In the genomic region with DNA sequence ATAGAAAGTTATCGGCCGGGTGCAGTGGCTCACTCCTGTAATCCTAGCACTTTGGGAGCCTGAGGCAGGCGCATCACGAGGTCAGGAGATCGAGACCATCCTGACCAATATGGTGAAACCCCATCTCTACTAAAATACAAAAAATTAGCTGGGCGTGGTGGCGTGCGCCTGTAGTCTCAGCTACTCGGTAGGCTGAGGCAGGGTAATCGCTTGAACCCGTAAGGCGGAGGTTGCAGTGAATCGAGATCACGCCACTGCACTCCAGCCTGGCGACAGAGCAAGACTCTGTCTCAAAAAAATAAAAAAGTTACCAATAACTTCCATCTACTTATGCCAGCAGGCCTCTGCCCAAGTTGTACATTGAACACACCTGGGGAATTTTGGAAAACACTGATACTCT, we compare ENCODE assay signal across 8 cellular contexts. TPM values are rescaled to one million over a fixed set of nuclear protein-coding genes. Genes with fewer than 3 reads are reported as not detected.
DNase-seq lines count a peak whose midpoint lies in the region; ATAC-seq, FAIRE-seq and TF ChIP-seq lines count a peak whose summit lies in the region.
"Not testable (repeated sequence)": the region's sequence is repeated elsewhere in the genome, so short reads cannot be mapped to it uniquely, and the experiment has no call there.

No MANE protein-coding gene starts in this region.

- peak overlapping the region; percentile 65 for H3K27ac ChIP-seq in CD4-positive, CD25-positive, alpha-beta regulatory T cell (ENCODE audit: insufficient read depth, low read length, poor library complexity, severe bottlenecking)
- H3K27ac ChIP-seq in KOPT-K1 (ENCODE audit: low read depth, low read length, poor library complexity, severe bottlenecking) (peak overlapping the region; percentile 76), ascending aorta (peak overlapping the region; percentile 69 to 71), epithelial cell of prostate (peak overlapping the region; percentile 67), subcutaneous abdominal adipose tissue (ENCODE audit: low read depth, low read length) (peak overlapping the region; percentile 62)
- H3K27ac ChIP-seq in HepG2 (ENCODE audit: extremely low read length, insufficient read depth, low read length): not testable (repeated sequence)

- H3K4me2 ChIP-seq in HepG2 (ENCODE audit: low read depth, low read length): peak overlapping the region; percentile 96

- WGBS in HepG2 (ENCODE audit: low lambda C conversion rate): 93% methylated on average over 15 of the region's 15 CpGs

- not testable (repeated sequence) for TF ChIP-seq RAD21 in HepG2 (CRISPR knock-in tag; IDR thresholded peaks at IDR 0.05)

- not testable (repeated sequence) for DNase-seq in CD4-positive, CD25-positive, alpha-beta regulatory T cell; ascending aorta (ENCODE audit: low spot score in 2 of 2); epithelial cell of prostate (ENCODE audit: low read depth, low spot score); HepG2 (ENCODE audit: low spot score); osteocyte (ENCODE audit: extremely low spot score, unreplicated experiment)

- peak overlapping the region; percentile 96 for H2AFZ ChIP-seq in HepG2 (ENCODE audit: low read length)

- H3K27ac Mint-ChIP-seq in CD4-positive, CD25-positive, alpha-beta regulatory T cell: peak overlapping the region; percentile 98 to 99 (median 98)
- peak overlapping the region; percentile 96 for H3K27ac Mint-ChIP-seq in osteocyte (ENCODE audit: unreplicated experiment)

- not testable (repeated sequence) for H3K27me3 ChIP-seq in CD4-positive, CD25-positive, alpha-beta regulatory T cell (ENCODE audit: control insufficient read depth, insufficient read depth, low read length); ascending aorta; HepG2 (ENCODE audit: control insufficient read depth in 1 of 2, insufficient read depth in 2 of 2, low read length in 2 of 2); subcutaneous abdominal adipose tissue (ENCODE audit: control insufficient read depth in 5 of 5, insufficient read depth in 4 of 5, low read length in 5 of 5)

- not testable (repeated sequence) for TF ChIP-seq CTCF in WI38 (IDR thresholded peaks at IDR 0.05; ENCODE audit: low read depth, low read length); ascending aorta (IDR thresholded peaks at IDR 0.05); HepG2 (CRISPR knock-in tag; IDR thresholded peaks at IDR 0.05); osteocyte (IDR thresholded peaks at IDR 0.05)

- POLR2A ChIA-PET in HepG2 (lab: Yijun Ruan, JAX): interaction anchor here (2.0 kb wide), 1 partner anchor 9 kb away, joined by 6 read pairs; no protein-coding TSS in a partner anchor

- TF ChIP-seq POLR2A in HepG2 (IDR thresholded peaks at IDR 0.05; ENCODE audit: insufficient read depth in 1 of 2, low read depth in 2 of 2, low read length in 2 of 2): not testable (repeated sequence)

- not testable (repeated sequence) for H3K27me3 Mint-ChIP-seq in CD4-positive, CD25-positive, alpha-beta regulatory T cell; osteocyte (ENCODE audit: unreplicated experiment)

- intact Hi-C loops in ascending aorta (cut with DNase I); HepG2 (cut with micrococcal nuclease; ENCODE audit: unreplicated experiment): not testable (repeated sequence)

- H3K4me3 ChIP-seq in CD4-positive, CD25-positive, alpha-beta regulatory T cell (ENCODE audit: low read depth, low read length): peak overlapping the region; percentile 92
- H3K4me3 ChIP-seq in WI38 (ENCODE audit: low read depth, low read length) (peak overlapping the region; percentile 80), ascending aorta (peak overlapping the region; percentile 79 to 97), HepG2 (replicated peaks in 1 of 3; ENCODE audit: insufficient read depth in 1 of 3, low read depth in 2 of 3, low read length in 3 of 3) (peak overlapping the region in 2 of 3 experiments; percentile 68 to 81; a peak in 2 of 6 replicates), subcutaneous abdominal adipose tissue (ENCODE audit: low read depth in 1 of 5, low read length in 5 of 5) (peak overlapping the region in 4 of 5 donors; percentile 84 to 97 (median 94))

- H3K9me3 Mint-ChIP-seq in CD4-positive, CD25-positive, alpha-beta regulatory T cell; osteocyte (ENCODE audit: unreplicated experiment): not testable (repeated sequence)

- BruUV-seq in HepG2 (replicated peaks; lab: Mats Ljungman, UMichigan): not testable (repeated sequence)

- not testable (repeated sequence) for TF ChIP-seq EP300 in HepG2 (IDR thresholded peaks at IDR 0.05; ENCODE audit: low read depth in 2 of 2, low read length in 2 of 2); HepG2 (CRISPR knock-in tag; IDR thresholded peaks at IDR 0.05; ENCODE audit: borderline replicate concordance)

- H4K20me1 ChIP-seq in HepG2 (ENCODE audit: insufficient read depth, low read length): not testable (repeated sequence)

- not testable (repeated sequence) for H3K9me3 ChIP-seq in CD4-positive, CD25-positive, alpha-beta regulatory T cell (ENCODE audit: control insufficient read depth in 2 of 2, low read length in 2 of 2); KOPT-K1 (ENCODE audit: insufficient read depth, low read length, poor library complexity, severe bottlenecking); ascending aorta; HepG2 (ENCODE audit: low read length); subcutaneous abdominal adipose tissue (ENCODE audit: control insufficient read depth in 5 of 5, low read length in 5 of 5)

- ATAC-seq in CD4-positive, CD25-positive, alpha-beta regulatory T cell (ENCODE audit: low read depth in 2 of 2); HepG2: not testable (repeated sequence)

- peaks cover 17% of the 10 kb centered on the region for H3K36me3 ChIP-seq in CD4-positive, CD25-positive, alpha-beta regulatory T cell (ENCODE audit: control insufficient read depth, insufficient read depth, low read length)
- H3K36me3 ChIP-seq in KOPT-K1 (ENCODE audit: insufficient read depth, low read length) (peaks cover 24% of the 10 kb centered on the region), ascending aorta (peaks cover 12 to 13% of the 10 kb centered on the region in 2 donors), HepG2 (replicated peaks in 1 of 2; ENCODE audit: control insufficient read depth in 1 of 2, insufficient read depth in 2 of 2, low read length in 2 of 2) (peaks cover 4 to 14% of the 10 kb centered on the region in 2 experiments), subcutaneous abdominal adipose tissue (ENCODE audit: control insufficient read depth in 5 of 5, insufficient read depth in 5 of 5, low read length in 5 of 5) (peaks cover 4 to 16% (median 15%) of the 10 kb centered on the region in 5 donors)

- H3K4me1 Mint-ChIP-seq in CD4-positive, CD25-positive, alpha-beta regulatory T cell: peaks cover 11 to 36% (median 17%) of the 10 kb centered on the region in 4 donors
- H3K4me1 Mint-ChIP-seq in osteocyte (ENCODE audit: unreplicated experiment): peaks cover 21% of the 10 kb centered on the region

- CTCF ChIA-PET in HepG2 (lab: Yijun Ruan, JAX; ENCODE audit: low intra/inter-chr PET ratio, low total read pairs): interaction anchor here (1.1 kb wide), 1 partner anchor 94 kb away, joined by 3 read pairs; no protein-coding TSS in a partner anchor

- peaks cover 18% of the 10 kb centered on the region for H3K79me2 ChIP-seq in HepG2 (ENCODE audit: insufficient read depth, low read length)

- not testable (repeated sequence) for H3K36me3 Mint-ChIP-seq in CD4-positive, CD25-positive, alpha-beta regulatory T cell; osteocyte (ENCODE audit: unreplicated experiment)

- in situ Hi-C loops in HepG2 (cut with HindIII; ENCODE audit: extremely low pct_ligation_motif_present, low pct_unique_long_range_greater_than_20kb): not testable (repeated sequence)

- peaks cover 26% of the 10 kb centered on the region for H3K4me1 ChIP-seq in CD4-positive, CD25-positive, alpha-beta regulatory T cell (ENCODE audit: control insufficient read depth, insufficient read depth, low read length, poor library complexity, severe bottlenecking)
- not testable (repeated sequence) for H3K4me1 ChIP-seq in ascending aorta
- H3K4me1 ChIP-seq in HepG2 (ENCODE audit: insufficient read depth, low read length): peaks cover 56% of the 10 kb centered on the region
- peaks cover 4 to 27% (median 20%) of the 10 kb centered on the region in 5 donors for H3K4me1 ChIP-seq in subcutaneous abdominal adipose tissue (ENCODE audit: control insufficient read depth in 5 of 5, insufficient read depth in 5 of 5, low read length in 5 of 5)

- not testable (repeated sequence) for FAIRE-seq in HepG2 (lab: Jason Lieb, UNC)

- H3K9ac ChIP-seq in HepG2 (ENCODE audit: insufficient read depth, low read depth, low read length) (peak overlapping the region; percentile 83; the same call in 1 of the 2 replicates), subcutaneous abdominal adipose tissue (ENCODE audit: low read length in 5 of 5) (peak overlapping the region in 4 of 5 donors; percentile 81 to 96 (median 88))

- peak overlapping the region; percentile 80 to 98 (median 96) for H3K4me3 Mint-ChIP-seq in CD4-positive, CD25-positive, alpha-beta regulatory T cell
- H3K4me3 Mint-ChIP-seq in osteocyte (ENCODE audit: unreplicated experiment): peak overlapping the region; percentile 97

RNA-seq across cellular contexts. Expression of gene TCHP, which starts 0.7 kb away (rescaled TPM):
- total RNA-seq in CD4-positive, CD25-positive, alpha-beta regulatory T cell: 29.8 TPM
- polyA plus RNA-seq in CD4-positive, CD25-positive, alpha-beta regulatory T cell: 10 to 100 TPM in 2 of 4 donors, 1 to 10 TPM in 2; 9.0 to 11.7 (median 9.8) TPM
- total RNA-seq in ascending aorta (4.2 TPM), HepG2 (2016; rRNA removed; fragmentation: Illumina TruSeq; extraction: Trizol) (10.4 and 12.2 TPM in 2 replicates), osteocyte (14.4 and 15.7 TPM in 2 replicates)
- 2.5 and 2.6 TPM in 2 replicates for total RNA-seq in HepG2 (2016; cell fraction: cytosol; rRNA removed; fragmentation: Illumina TruSeq; extraction: Trizol; ENCODE audit: low read depth)
- 8.5 and 11.7 TPM in 2 replicates for total RNA-seq in HepG2 (2016; cell fraction: insoluble cytoplasmic fraction; rRNA removed; fragmentation: Illumina TruSeq; extraction: Trizol)
- 5.2 and 5.6 TPM in 2 replicates for total RNA-seq in HepG2 (2016; cell fraction: membrane; rRNA removed; fragmentation: Illumina TruSeq; extraction: Trizol)
- total RNA-seq in HepG2 (2016; cell fraction: nucleus; rRNA removed; fragmentation: Illumina TruSeq; extraction: Trizol): 12.5 and 13.8 TPM in 2 replicates
- 6.3 and 6.7 TPM in 2 replicates for polyA plus RNA-seq in HepG2 (2011; rRNA removed)
- 4.3 and 5.7 TPM in 2 replicates for polyA plus RNA-seq in HepG2 (2011; cell fraction: cytosol; rRNA removed)
- polyA plus RNA-seq in HepG2 (2011; cell fraction: nucleus; rRNA removed): 32.3 and 36.3 TPM in 2 replicates
- 7.6 and 9.7 TPM in 2 replicates for polyA plus RNA-seq in HepG2 (2012)
- 1.2 and 1.4 TPM in 2 replicates for polyA plus RNA-seq in HepG2 (2016; cell fraction: cytosol; fragmentation: Illumina TruSeq; extraction: Trizol; ENCODE audit: low read depth)
- polyA plus RNA-seq in HepG2 (2016; cell fraction: insoluble cytoplasmic fraction; fragmentation: Illumina TruSeq; extraction: Trizol; ENCODE audit: low read depth): 11.8 and 12.5 TPM in 2 replicates
- polyA plus RNA-seq in HepG2 (2016; cell fraction: membrane; fragmentation: Illumina TruSeq; extraction: Trizol; ENCODE audit: low read depth): 3.1 and 3.4 TPM in 2 replicates
- 29.5 and 29.6 TPM in 2 replicates for polyA plus RNA-seq in HepG2 (2016; cell fraction: nucleus; fragmentation: Illumina TruSeq; extraction: Trizol; ENCODE audit: insufficient read depth, low read depth)
- 5.0 and 14.9 TPM in 2 replicates for polyA minus RNA-seq in HepG2 (2011; rRNA and poly(A)+ RNA removed; ENCODE audit: low replicate concordance)
- polyA minus RNA-seq in HepG2 (2011; cell fraction: cytosol; rRNA and poly(A)+ RNA removed): 1.4 and 1.7 TPM in 2 replicates
- 11.3 and 11.8 TPM in 2 replicates for polyA minus RNA-seq in HepG2 (2011; cell fraction: nucleus; rRNA and poly(A)+ RNA removed)

RNA-seq across cellular contexts. Expression of gene GLTP, which starts 19.0 kb away (rescaled TPM):
- total RNA-seq in CD4-positive, CD25-positive, alpha-beta regulatory T cell: 31.1 TPM
- polyA plus RNA-seq in CD4-positive, CD25-positive, alpha-beta regulatory T cell: 10 to 100 TPM; 36.1 to 48.9 (median 38.4) TPM
- total RNA-seq in ascending aorta (105 TPM), HepG2 (2016; rRNA removed; fragmentation: Illumina TruSeq; extraction: Trizol) (12.9 and 13.0 TPM in 2 replicates), osteocyte (33.8 and 34.5 TPM in 2 replicates)
- total RNA-seq in HepG2 (2016; cell fraction: cytosol; rRNA removed; fragmentation: Illumina TruSeq; extraction: Trizol; ENCODE audit: low read depth): 14.4 and 15.2 TPM in 2 replicates
- 12.4 and 12.7 TPM in 2 replicates for total RNA-seq in HepG2 (2016; cell fraction: insoluble cytoplasmic fraction; rRNA removed; fragmentation: Illumina TruSeq; extraction: Trizol)
- 34.8 and 35.0 TPM in 2 replicates for total RNA-seq in HepG2 (2016; cell fraction: membrane; rRNA removed; fragmentation: Illumina TruSeq; extraction: Trizol)
- total RNA-seq in HepG2 (2016; cell fraction: nucleus; rRNA removed; fragmentation: Illumina TruSeq; extraction: Trizol): 4.4 and 5.2 TPM in 2 replicates
- polyA plus RNA-seq in HepG2 (2011; rRNA removed): 10.7 and 11.5 TPM in 2 replicates
- polyA plus RNA-seq in HepG2 (2011; cell fraction: cytosol; rRNA removed): 10.9 and 11.5 TPM in 2 replicates
- polyA plus RNA-seq in HepG2 (2011; cell fraction: nucleus; rRNA removed): 3.4 and 4.3 TPM in 2 replicates
- 12.3 and 13.7 TPM in 2 replicates for polyA plus RNA-seq in HepG2 (2012)
- polyA plus RNA-seq in HepG2 (2016; cell fraction: cytosol; fragmentation: Illumina TruSeq; extraction: Trizol; ENCODE audit: low read depth): 20.7 and 21.8 TPM in 2 replicates
- polyA plus RNA-seq in HepG2 (2016; cell fraction: insoluble cytoplasmic fraction; fragmentation: Illumina TruSeq; extraction: Trizol; ENCODE audit: low read depth): 17.9 TPM in 2 replicates
- polyA plus RNA-seq in HepG2 (2016; cell fraction: membrane; fragmentation: Illumina TruSeq; extraction: Trizol; ENCODE audit: low read depth): 36.8 and 38.1 TPM in 2 replicates
- polyA plus RNA-seq in HepG2 (2016; cell fraction: nucleus; fragmentation: Illumina TruSeq; extraction: Trizol; ENCODE audit: insufficient read depth, low read depth): 10.2 and 10.4 TPM in 2 replicates
- polyA minus RNA-seq in HepG2 (2011; rRNA and poly(A)+ RNA removed; ENCODE audit: low replicate concordance): 25.4 and 50.4 TPM in 2 replicates
- 16.7 and 19.5 TPM in 2 replicates for polyA minus RNA-seq in HepG2 (2011; cell fraction: cytosol; rRNA and poly(A)+ RNA removed)
- 2.4 and 3.9 TPM in 2 replicates for polyA minus RNA-seq in HepG2 (2011; cell fraction: nucleus; rRNA and poly(A)+ RNA removed)
